In the genomic region with DNA sequence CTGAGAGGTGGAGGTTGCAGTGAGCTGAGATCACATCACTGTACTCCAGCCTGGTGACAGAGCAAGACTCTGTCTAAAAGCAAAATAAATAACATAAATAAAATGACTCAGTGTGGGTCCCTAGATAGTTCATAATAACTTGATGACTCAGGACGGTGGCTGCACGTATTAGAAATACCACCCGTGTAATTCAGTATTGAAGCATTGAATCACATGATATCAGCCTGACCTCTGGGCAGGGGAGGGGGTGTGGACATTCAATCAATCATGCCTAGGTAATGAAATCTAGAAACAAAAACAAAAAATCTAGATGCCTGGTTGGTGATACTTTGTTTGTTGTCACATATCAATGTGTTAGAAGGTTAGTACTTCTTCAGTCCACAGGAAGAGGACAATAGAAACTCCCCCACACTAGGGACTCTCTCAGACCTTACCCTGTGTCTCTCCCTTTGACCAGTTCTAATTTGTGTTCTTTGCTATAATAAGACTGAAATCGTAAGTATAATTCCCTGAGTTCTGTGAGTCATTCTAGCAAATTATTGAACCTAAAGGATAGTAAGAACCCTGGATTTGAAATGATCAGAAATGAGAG, we compare ENCODE assay signal across 13 cellular contexts.
DNase-seq lines count a peak whose midpoint lies in the region; ATAC-seq, FAIRE-seq and TF ChIP-seq lines count a peak whose summit lies in the region.
"Had no signal": no experiment of that assay in that cellular context is flagged by ENCODE, and none has a peak within 500 bp of the region (broad histone marks: within the 10 kb centered on the region; RNA-seq: fewer than 3 reads in every experiment).

No MANE protein-coding gene starts in this region.

- POLR2A ChIA-PET in HepG2 (lab: Yijun Ruan, JAX): no interaction called here

- TF ChIP-seq CTCF in RWPE2 (IDR thresholded peaks at IDR 0.05; ENCODE audit: poor library complexity, severe bottlenecking) (no peak), epithelial cell of esophagus (IDR thresholded peaks at IDR 0.05; ENCODE audit: insufficient read depth, low read depth, low read length, missing control alignments) (no peak), sigmoid colon (IDR thresholded peaks at IDR 0.05) (no peak), HepG2 (CRISPR knock-in tag; IDR thresholded peaks at IDR 0.05) (no peak)

- H3K79me2 ChIP-seq in HepG2 (ENCODE audit: insufficient read depth, low read length): no peaks in the 10 kb centered on the region

- no peak overlapping the region for H3K4me2 ChIP-seq in HepG2 (ENCODE audit: low read depth, low read length)

- H3K9ac ChIP-seq in HepG2 (ENCODE audit: insufficient read depth, low read depth, low read length): no peak overlapping the region

- FAIRE-seq in H54 (lab: Jason Lieb, UNC) (peak; percentile 94), HepG2 (lab: Jason Lieb, UNC) (no peak)

- peaks cover 37% of the 10 kb centered on the region for H3K4me1 ChIP-seq in RWPE2 (ENCODE audit: insufficient read depth, poor library complexity, severe bottlenecking)
- H3K4me1 ChIP-seq in sigmoid colon: no peaks in the 10 kb centered on the region
- H3K4me1 ChIP-seq in HepG2 (ENCODE audit: insufficient read depth, low read length): no peaks in the 10 kb centered on the region

- intact Hi-C loops in sigmoid colon (cut with DNase I) (no loop called here), HepG2 (cut with micrococcal nuclease; ENCODE audit: unreplicated experiment) (no loop called here)

- no peaks in the 10 kb centered on the region for H3K36me3 ChIP-seq in RWPE2 (ENCODE audit: low read depth)
- no peaks in the 10 kb centered on the region for H3K36me3 ChIP-seq in sigmoid colon
- no peaks in the 10 kb centered on the region for H3K36me3 ChIP-seq in HepG2 (replicated peaks in 1 of 2; ENCODE audit: control insufficient read depth in 1 of 2, insufficient read depth in 2 of 2, low read length in 2 of 2)

- no peak overlapping the region for H3K4me3 ChIP-seq in RWPE2 (ENCODE audit: severe bottlenecking)
- H3K4me3 ChIP-seq in epithelial cell of esophagus (ENCODE audit: low read length): no peak overlapping the region
- H3K4me3 ChIP-seq in skeletal muscle cell (ENCODE audit: low read depth, low read length): no peak overlapping the region
- H3K4me3 ChIP-seq in sigmoid colon: no peak overlapping the region
- no peak overlapping the region for H3K4me3 ChIP-seq in HepG2 (replicated peaks in 1 of 3; ENCODE audit: insufficient read depth in 1 of 3, low read depth in 2 of 3, low read length in 3 of 3)

- H3K27ac ChIP-seq in RWPE2 (ENCODE audit: poor library complexity, severe bottlenecking) (peak overlapping the region; percentile 64), sigmoid colon (no peak overlapping the region), HepG2 (ENCODE audit: extremely low read length, insufficient read depth, low read length) (no peak overlapping the region)

- H3K27me3 ChIP-seq in RWPE2 (ENCODE audit: insufficient read depth, poor library complexity, severe bottlenecking) (no peaks in the 10 kb centered on the region), sigmoid colon (no peaks in the 10 kb centered on the region), HepG2 (ENCODE audit: control insufficient read depth in 1 of 2, insufficient read depth in 2 of 2, low read length in 2 of 2) (no peaks in the 10 kb centered on the region; a peak in 1 of 5 replicates)

- WGBS in sigmoid colon, 2 donors: 74 to 85% methylated on average over 4 of the region's 4 CpGs
- WGBS in HepG2 (ENCODE audit: low lambda C conversion rate): 93% methylated on average over 4 of the region's 4 CpGs

- in situ Hi-C loops in HepG2 (cut with HindIII; ENCODE audit: extremely low pct_ligation_motif_present, low pct_unique_long_range_greater_than_20kb): no loop called here

- TF ChIP-seq EP300 in sigmoid colon (IDR thresholded peaks at IDR 0.05): no peak
- no peak for TF ChIP-seq EP300 in HepG2 (IDR thresholded peaks at IDR 0.05; ENCODE audit: low read depth in 2 of 2, low read length in 2 of 2)
- no peak for TF ChIP-seq EP300 in HepG2 (CRISPR knock-in tag; IDR thresholded peaks at IDR 0.05; ENCODE audit: borderline replicate concordance)

- DNase-seq in H54 (ENCODE audit: insufficient read length, low spot score) (peak; percentile 50), RWPE2 (ENCODE audit: low spot score) (no peak), epithelial cell of esophagus (ENCODE audit: low read depth) (peak; percentile 73), skeletal muscle cell (ENCODE audit: low read depth) (peak; percentile 58), sigmoid colon (no peak), HepG2 (ENCODE audit: low spot score) (no peak)
- DNase-seq: activated CD4-positive, alpha-beta T cell treated with anti-CD3 and anti-CD28 coated beads, Interleukin-2, amount 50 U/mL, for 1 hour; CD4-positive, alpha-beta T cell; NCI-H510A; T-helper 2 cell had no signal

- TF ChIP-seq RAD21 in HepG2 (CRISPR knock-in tag; IDR thresholded peaks at IDR 0.05): no peak

- H4K20me1 ChIP-seq in HepG2 (ENCODE audit: insufficient read depth, low read length): no peaks in the 10 kb centered on the region

- CTCF ChIA-PET in HepG2 (lab: Yijun Ruan, JAX; ENCODE audit: low intra/inter-chr PET ratio, low total read pairs): no interaction called here

- H3K9me3 ChIP-seq in RWPE2 (ENCODE audit: severe bottlenecking) (no peaks in the 10 kb centered on the region), sigmoid colon (no peaks in the 10 kb centered on the region), HepG2 (ENCODE audit: low read length) (no peaks in the 10 kb centered on the region)

- H2AFZ ChIP-seq in HepG2 (ENCODE audit: low read length): no peak overlapping the region

- TF ChIP-seq POLR2A in H54 (IDR thresholded peaks at IDR 0.05; ENCODE audit: low read depth, low read length) (no peak), sigmoid colon (IDR thresholded peaks at IDR 0.05) (no peak), HepG2 (IDR thresholded peaks at IDR 0.05; ENCODE audit: insufficient read depth in 1 of 2, low read depth in 2 of 2, low read length in 2 of 2) (no peak)

- ATAC-seq in RWPE2 (ENCODE audit: low read depth): peak; percentile 71
- ATAC-seq in GM18868 (IDR thresholded peaks at IDR 0.05; ENCODE audit: unreplicated experiment): no peak
- ATAC-seq in HepG2: no peak
- ATAC-seq: left lobe of liver, sciatic nerve had no signal

- BruUV-seq in HepG2 (replicated peaks; lab: Mats Ljungman, UMichigan): no TSS peak

TF ChIP-seq in HepG2, 621 proteins besides CTCF, POLR2A, EP300 and RAD21 (continues in another document):
- TF ChIP-seq NFKBIZ (CRISPR knock-in tag; IDR thresholded peaks at IDR 0.05): no peak
- no peak for TF ChIP-seq ZNF296 (CRISPR knock-in tag; conservative IDR thresholded peaks at IDR 0.05)
- TF ChIP-seq, protein P1, sequence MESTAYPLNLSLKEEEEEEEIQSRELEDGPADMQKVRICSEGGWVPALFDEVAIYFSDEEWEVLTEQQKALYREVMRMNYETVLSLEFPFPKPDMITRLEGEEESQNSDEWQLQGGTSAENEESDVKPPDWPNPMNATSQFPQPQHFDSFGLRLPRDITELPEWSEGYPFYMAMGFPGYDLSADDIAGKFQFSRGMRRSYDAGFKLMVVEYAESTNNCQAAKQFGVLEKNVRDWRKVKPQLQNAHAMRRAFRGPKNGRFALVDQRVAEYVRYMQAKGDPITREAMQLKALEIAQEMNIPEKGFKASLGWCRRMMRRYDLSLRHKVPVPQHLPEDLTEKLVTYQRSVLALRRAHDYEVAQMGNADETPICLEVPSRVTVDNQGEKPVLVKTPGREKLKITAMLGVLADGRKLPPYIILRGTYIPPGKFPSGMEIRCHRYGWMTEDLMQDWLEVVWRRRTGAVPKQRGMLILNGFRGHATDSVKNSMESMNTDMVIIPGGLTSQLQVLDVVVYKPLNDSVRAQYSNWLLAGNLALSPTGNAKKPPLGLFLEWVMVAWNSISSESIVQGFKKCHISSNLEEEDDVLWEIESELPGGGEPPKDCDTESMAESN (CRISPR knock-in tag; conservative IDR thresholded peaks at IDR 0.05): no peak
- no peak for TF ChIP-seq SRSF4 (IDR thresholded peaks at IDR 0.05; ENCODE audit: low read depth, low read length, poor library complexity, severe bottlenecking)
- TF ChIP-seq MED13 (CRISPR knock-in tag; IDR thresholded peaks at IDR 0.05): no peak
- no peak for TF ChIP-seq POLR2AphosphoS2 (IDR thresholded peaks at IDR 0.05; ENCODE audit: low read depth, low read length)
- TF ChIP-seq NFYC (CRISPR knock-in tag; IDR thresholded peaks at IDR 0.05): no peak
- TF ChIP-seq TEAD3 (CRISPR knock-in tag; optimal IDR thresholded peaks at IDR 0.05; ENCODE audit: borderline replicate concordance): no peak
- TF ChIP-seq, protein P2, sequence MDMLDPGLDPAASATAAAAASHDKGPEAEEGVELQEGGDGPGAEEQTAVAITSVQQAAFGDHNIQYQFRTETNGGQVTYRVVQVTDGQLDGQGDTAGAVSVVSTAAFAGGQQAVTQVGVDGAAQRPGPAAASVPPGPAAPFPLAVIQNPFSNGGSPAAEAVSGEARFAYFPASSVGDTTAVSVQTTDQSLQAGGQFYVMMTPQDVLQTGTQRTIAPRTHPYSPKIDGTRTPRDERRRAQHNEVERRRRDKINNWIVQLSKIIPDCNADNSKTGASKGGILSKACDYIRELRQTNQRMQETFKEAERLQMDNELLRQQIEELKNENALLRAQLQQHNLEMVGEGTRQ (IDR thresholded peaks at IDR 0.05; ENCODE audit: low read depth, low read length): no peak
- TF ChIP-seq, protein P2 (CRISPR knock-in tag; IDR thresholded peaks at IDR 0.05; ENCODE audit: borderline replicate concordance): no peak
- TF ChIP-seq ZNF850 (CRISPR knock-in tag; conservative IDR thresholded peaks at IDR 0.05): no peak
- TF ChIP-seq ZNF276 (CRISPR knock-in tag; IDR thresholded peaks at IDR 0.05; ENCODE audit: low read depth): no peak

Comparison
In these comparisons a context has a peak if more than half of its experiments do, and no peak if none do; other contexts are left out.
1. DNase-seq: peak in H54 (single experiment), epithelial cell of esophagus (single experiment) and skeletal muscle cell (single experiment); none in RWPE2 (single experiment), sigmoid colon (single experiment) and HepG2 (single experiment).